8 cellular contexts compared by ENCODE assay signal in the genomic region with DNA sequence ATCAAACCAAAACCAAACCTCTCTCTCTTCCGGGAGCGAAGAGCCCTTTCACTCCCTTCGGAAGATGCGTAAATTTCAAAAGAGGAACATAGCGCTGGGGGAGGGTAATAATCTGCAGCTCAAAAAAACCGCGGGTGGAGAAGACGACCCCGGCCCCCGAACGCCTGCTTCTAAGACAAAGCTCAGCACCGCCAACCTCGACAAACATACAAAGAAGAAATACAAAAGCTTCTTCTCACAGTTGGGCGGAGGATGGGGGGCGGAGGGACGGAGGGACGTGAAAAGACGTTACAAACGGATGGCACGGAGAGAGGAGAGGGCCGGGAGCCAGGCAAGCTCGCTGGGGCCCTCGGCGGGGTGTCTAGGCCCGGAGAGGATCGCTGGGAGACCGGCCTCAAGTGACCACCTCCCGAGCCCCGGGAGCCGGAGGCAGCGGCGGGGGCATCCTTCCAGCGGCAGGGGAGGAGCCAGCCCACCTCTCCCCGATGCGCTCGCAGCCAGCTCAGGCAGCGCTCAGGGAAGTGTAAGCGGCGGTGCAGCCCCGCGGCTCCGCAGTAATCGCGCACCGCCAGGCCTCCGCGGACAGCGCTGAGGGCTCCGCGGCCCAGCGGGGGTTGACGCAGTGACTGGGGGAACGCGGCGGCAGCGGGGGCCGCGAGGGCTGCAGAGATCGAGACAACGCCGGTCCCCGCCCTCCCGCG. TPM values are rescaled to one million over a fixed set of nuclear protein-coding genes. Genes with fewer than 3 reads are reported as not detected.
DNase-seq lines count a peak whose midpoint lies in the region; ATAC-seq, FAIRE-seq and TF ChIP-seq lines count a peak whose summit lies in the region.

No MANE protein-coding gene starts in this region.

- no peaks in the 10 kb centered on the region for H4K20me1 ChIP-seq in endothelial cell of umbilical vein (replicated peaks; ENCODE audit: control insufficient read depth, extremely low read depth, insufficient read depth, low read length)

- TF ChIP-seq CTCF in endothelial cell of umbilical vein (IDR thresholded peaks at IDR 0.05; ENCODE audit: extremely low read depth in 1 of 2, insufficient read depth in 1 of 2, low read depth in 1 of 2, low read length in 2 of 2), result no peak

- H3K9ac ChIP-seq in endothelial cell of umbilical vein (replicated peaks; ENCODE audit: extremely low read depth, insufficient read depth, low read length), result peak overlapping the region; percentile 54

- no peaks in the 10 kb centered on the region for H3K36me3 Mint-ChIP-seq in stimulated activated memory B cell treated with anti-CD40 and anti-IgM and Interleukin-4, amounts not matched to agents 10 μg/mL and 1 μg/mL and 100 μg/mL, for 72 hours

- no TSS peak for BruUV-seq in endothelial cell of umbilical vein (replicated peaks; lab: Mats Ljungman, UMichigan)

- H3K9me3 ChIP-seq in endothelial cell of umbilical vein (replicated peaks; ENCODE audit: control insufficient read depth, insufficient read depth, low read length), result no peaks in the 10 kb centered on the region

- ATAC-seq in Right ventricle myocardium inferior (no peak), HG02973 (IDR thresholded peaks at IDR 0.05; ENCODE audit: unreplicated experiment) (peak; percentile 33)
- peak; percentile 53 for ATAC-seq in stimulated activated memory B cell treated with anti-CD40 and anti-IgM and Interleukin-4, amounts not matched to agents 10 μg/mL and 1 μg/mL and 100 μg/mL, for 72 hours

- intact Hi-C loops in Right ventricle myocardium inferior (cut with DNase I), result no loop called here
- intact Hi-C loops in cardiac septum (cut with DNase I), result loop anchor here (2.0 to 5.0 kb wide), 2 partner anchors 39 to 174 kb away; no protein-coding TSS in a partner anchor
- intact Hi-C loops in endothelial cell of umbilical vein (cut with micrococcal nuclease), result loop anchor here (1.0 to 5.0 kb wide), 7 partner anchors 15 to 1169 kb away; a partner anchor contains a TSS

- no peaks in the 10 kb centered on the region for H3K9me1 ChIP-seq in endothelial cell of umbilical vein (replicated peaks; ENCODE audit: control insufficient read depth, extremely low read depth, insufficient read depth, low read length)

- peak overlapping the region; percentile 93 for H3K27ac Mint-ChIP-seq in stimulated activated memory B cell treated with anti-CD40 and anti-IgM and Interleukin-4, amounts not matched to agents 10 μg/mL and 1 μg/mL and 100 μg/mL, for 72 hours

- no peaks in the 10 kb centered on the region for H3K36me3 ChIP-seq in endothelial cell of umbilical vein (ENCODE audit: control insufficient read depth in 2 of 2, extremely low read depth in 1 of 2, insufficient read depth in 2 of 2, low read length in 2 of 2)

- no peaks in the 10 kb centered on the region for H3K27me3 Mint-ChIP-seq in stimulated activated memory B cell treated with anti-CD40 and anti-IgM and Interleukin-4, amounts not matched to agents 10 μg/mL and 1 μg/mL and 100 μg/mL, for 72 hours

- POLR2A ChIA-PET in endothelial cell of umbilical vein (lab: Charles Lee), result interaction anchor here (1.1 kb wide), 1 partner anchor 303 kb away, joined by 3 read pairs; no protein-coding TSS in a partner anchor

- dilution Hi-C loops in endothelial cell of umbilical vein (cut with MboI; ENCODE audit: extremely low pct_ligation_motif_present, low sequenced_read_pairs), result no loop called here

- no peak for FAIRE-seq in endothelial cell of umbilical vein (lab: Jason Lieb, UNC)

- H3K27me3 ChIP-seq in endothelial cell of umbilical vein (ENCODE audit: control insufficient read depth in 2 of 2, insufficient read depth in 2 of 2, low read length in 2 of 2), result peaks cover 0 to 5% of the 10 kb centered on the region in 2 experiments

- H3K4me3 ChIP-seq in endothelial cell of umbilical vein (replicated peaks in 1 of 3; ENCODE audit: insufficient read depth in 1 of 3, low read depth in 1 of 3, low read length in 3 of 3), result peak overlapping the region; percentile 84 to 93 (median 89)

- peaks cover 36% of the 10 kb centered on the region for H3K79me2 ChIP-seq in endothelial cell of umbilical vein (ENCODE audit: control insufficient read depth, insufficient read depth, low read length)

- peaks cover 13% of the 10 kb centered on the region for H3K4me1 ChIP-seq in endothelial cell of umbilical vein (ENCODE audit: control insufficient read depth, extremely low read depth, insufficient read depth, low read length)

- H2AFZ ChIP-seq in endothelial cell of umbilical vein (ENCODE audit: low read depth, low read length), result peak overlapping the region; percentile 92

- TF ChIP-seq POLR2A in endothelial cell of umbilical vein (IDR thresholded peaks at IDR 0.05; ENCODE audit: low read depth, low read length), result no peak

- peaks cover 26% of the 10 kb centered on the region for H3K4me1 Mint-ChIP-seq in stimulated activated memory B cell treated with anti-CD40 and anti-IgM and Interleukin-4, amounts not matched to agents 10 μg/mL and 1 μg/mL and 100 μg/mL, for 72 hours

- DNase-seq in Right ventricle myocardium inferior (ENCODE audit: missing footprints), result peak; percentile 70
- DNase-seq in cardiac septum (ENCODE audit: low spot score), result no peak
- DNase-seq in NCI-H2171 treated with DMSO at 0.1 percent for 48 hours (lab: John Stamatoyannopoulos, UW), result peak; percentile 67
- DNase-seq in activated CD4-positive, alpha-beta T cell treated with anti-CD3 and anti-CD28 coated beads, Interleukin-2, amount 50 U/mL, for 48 hours, result peak; percentile 45 to 50
- DNase-seq in endothelial cell of umbilical vein (ENCODE audit: low read depth, low spot score), result peak; percentile 61
- peak; percentile 28 for DNase-seq in midbrain (lab: John Stamatoyannopoulos, UW)

- peak overlapping the region; percentile 98 for H3K4me2 ChIP-seq in endothelial cell of umbilical vein (ENCODE audit: insufficient read depth, low read length)

- CTCF ChIA-PET in endothelial cell of umbilical vein (lab: Charles Lee), result interaction anchor here (1.0 to 2.9 kb wide), 6 partner anchors 9 to 303 kb away, joined by 3 to 16 read pairs (median 4); no protein-coding TSS in a partner anchor

- H3K4me3 Mint-ChIP-seq in stimulated activated memory B cell treated with anti-CD40 and anti-IgM and Interleukin-4, amounts not matched to agents 10 μg/mL and 1 μg/mL and 100 μg/mL, for 72 hours, result peak overlapping the region; percentile 95

- H3K27ac ChIP-seq in endothelial cell of umbilical vein (ENCODE audit: insufficient read depth, low read depth, low read length), result peak overlapping the region; percentile 39

- no peaks in the 10 kb centered on the region for H3K9me3 Mint-ChIP-seq in stimulated activated memory B cell treated with anti-CD40 and anti-IgM and Interleukin-4, amounts not matched to agents 10 μg/mL and 1 μg/mL and 100 μg/mL, for 72 hours

TF ChIP-seq in endothelial cell of umbilical vein, 7 proteins besides CTCF, POLR2A, EP300 and RAD21:
- TF ChIP-seq MYC (IDR thresholded peaks at IDR 0.05; ENCODE audit: low read depth, low read length) (no peak), JUN (IDR thresholded peaks at IDR 0.05; ENCODE audit: borderline replicate concordance, insufficient read depth, insufficient read length, low read depth) (no peak), EZH2 (IDR thresholded peaks at IDR 0.05; ENCODE audit: borderline replicate concordance, low read depth, low read length, severe bottlenecking) (no peak), GATA2 (IDR thresholded peaks at IDR 0.05; ENCODE audit: insufficient read depth, insufficient read length, low read depth, low read length) (no peak)
- TF ChIP-seq, protein P1, sequence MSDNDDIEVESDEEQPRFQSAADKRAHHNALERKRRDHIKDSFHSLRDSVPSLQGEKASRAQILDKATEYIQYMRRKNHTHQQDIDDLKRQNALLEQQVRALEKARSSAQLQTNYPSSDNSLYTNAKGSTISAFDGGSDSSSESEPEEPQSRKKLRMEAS (IDR thresholded peaks at IDR 0.05; ENCODE audit: insufficient read depth, insufficient read length), result no peak
TF ChIP-seq in endothelial cell of umbilical vein: peak in this region for 0.

RNA-seq across cellular contexts. Expression of a gene that starts 0.8 kb away (rescaled TPM):
- total RNA-seq in Right ventricle myocardium inferior (99.0 TPM), cardiac septum (95.0 TPM), endothelial cell of umbilical vein (52.1 and 52.2 TPM in 2 replicates)
- 18.4 and 24.9 TPM in 2 replicates for polyA plus RNA-seq in endothelial cell of umbilical vein
- 22.4 and 25.4 TPM in 2 replicates for polyA plus RNA-seq in endothelial cell of umbilical vein (2011; cell fraction: cytosol; rRNA removed)
- polyA plus RNA-seq in endothelial cell of umbilical vein (2011; cell fraction: nucleus; rRNA removed), result 25.8 and 27.3 TPM in 2 replicates
- 38.8 and 46.3 TPM in 2 replicates for polyA plus RNA-seq in endothelial cell of umbilical vein (2012)
- polyA minus RNA-seq in endothelial cell of umbilical vein, result 39.3 and 45.9 TPM in 2 replicates
- 30.9 TPM for polyA minus RNA-seq in endothelial cell of umbilical vein (2011; cell fraction: cytosol; rRNA and poly(A)+ RNA removed)
- polyA minus RNA-seq in endothelial cell of umbilical vein (2011; cell fraction: nucleus; rRNA and poly(A)+ RNA removed), result 18.5 and 22.4 TPM in 2 replicates
